Comparison of ENCODE assay signal across 10 cellular contexts in the genomic region with DNA sequence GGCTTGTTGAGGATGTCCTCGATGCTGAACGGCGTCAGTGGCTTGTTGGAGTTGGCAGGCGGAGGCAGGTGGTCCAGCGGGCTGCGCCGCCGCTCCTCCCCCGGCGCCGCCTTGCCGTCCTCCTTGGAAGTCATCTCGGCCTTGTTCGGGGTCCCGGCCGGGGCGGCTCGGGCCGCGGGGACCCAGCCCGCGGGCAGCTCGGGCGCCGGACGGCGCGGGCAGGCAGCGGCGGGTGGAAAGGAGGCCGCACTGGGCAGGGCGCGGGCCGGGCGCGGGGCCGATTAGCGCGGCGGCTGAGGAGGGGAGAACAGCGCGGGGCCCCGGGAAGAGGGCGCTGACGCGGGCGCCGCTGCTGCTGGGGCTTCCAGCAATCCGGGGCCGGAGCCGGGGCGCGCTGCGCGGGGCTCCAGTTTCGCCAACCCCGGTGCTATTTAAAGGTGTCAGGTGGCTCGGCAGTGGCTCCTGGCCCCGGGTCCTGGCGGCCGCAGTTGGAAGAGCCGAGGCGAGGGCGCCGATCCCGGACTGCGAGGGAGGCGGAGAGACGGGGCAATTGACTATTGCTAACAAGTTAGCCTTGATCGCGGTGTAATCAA. TPM values are rescaled to one million over a fixed set of nuclear protein-coding genes. Genes with fewer than 3 reads are reported as not detected.
A peak's percentile ranks its signal among the peaks of the same experiment; 100 is the strongest.
DNase-seq lines count a peak whose midpoint lies in the region; ATAC-seq, FAIRE-seq and TF ChIP-seq lines count a peak whose summit lies in the region.
"Had no signal": no experiment of that assay in that cellular context is flagged by ENCODE, and none has a peak within 500 bp of the region (broad histone marks: within the 10 kb centered on the region; RNA-seq: fewer than 3 reads in every experiment).

No MANE protein-coding gene starts in this region.

- ATAC-seq in natural killer cell treated with Interleukin-12 subunit alpha and Interleukin-12 subunit beta and Interleukin-15 and Interleukin-18, amount 100 ng/mL, for 72 hours: no peak
- no peak for ATAC-seq in natural killer cell
- no peak for ATAC-seq in activated B cell treated with CpG ODN at 0.5 μM for 24 hours (ENCODE audit: low read depth)
- ATAC-seq in memory B cell (ENCODE audit: low read depth): no peak

- CTCF ChIA-PET in activated B cell treated with CpG ODN at 0.5 μM for 24 hours (lab: Charles Lee): no interaction called here

- peaks cover 22 to 30% of the 10 kb centered on the region in 2 donors for H3K4me1 Mint-ChIP-seq in natural killer cell treated with Interleukin-12 subunit alpha and Interleukin-12 subunit beta and Interleukin-15 and Interleukin-18, amount 100 ng/mL, for 72 hours (ENCODE audit: low read depth in 2 of 2)
- peaks cover 17 to 33% of the 10 kb centered on the region in 2 donors for H3K4me1 Mint-ChIP-seq in natural killer cell
- peaks cover 39% of the 10 kb centered on the region for H3K4me1 Mint-ChIP-seq in activated B cell treated with CpG ODN at 0.5 μM for 24 hours
- peaks cover 19% of the 10 kb centered on the region for H3K4me1 Mint-ChIP-seq in memory B cell
- H3K4me1 Mint-ChIP-seq in endothelial cell (ENCODE audit: unreplicated experiment): peaks cover 31% of the 10 kb centered on the region

- no peak for FAIRE-seq in urothelium cell line (lab: Jason Lieb, UNC)

- DNase-seq in natural killer cell treated with Interleukin-12 subunit alpha and Interleukin-12 subunit beta and Interleukin-15 and Interleukin-18, amount 100 ng/mL, for 72 hours (ENCODE audit: low spot score): no peak
- DNase-seq in natural killer cell: no peak
- DNase-seq in activated B cell treated with CpG ODN at 0.5 μM for 24 hours: no peak
- DNase-seq in memory B cell (ENCODE audit: low spot score in 2 of 2): no peak
- peak; percentile 36 for DNase-seq in urothelium cell line (ENCODE audit: low spot score)
- no peak for DNase-seq in endothelial cell (ENCODE audit: low spot score)
- DNase-seq in stimulated activated CD4-positive, alpha-beta T cell treated with anti-CD3 and anti-CD28 coated beads, Interleukin-4, amount 100 ng/mL, for 4 hours: no peak
- DNase-seq in SKM-1 treated with dmso at 0.1 percent for 144 hours (lab: John Stamatoyannopoulos, UW; ENCODE audit: unreplicated experiment): no peak
- DNase-seq: esophagus squamous epithelium, mesenchymal stem cell had no signal

- peak overlapping the region; percentile 49 for H3K4me3 Mint-ChIP-seq in natural killer cell treated with Interleukin-12 subunit alpha and Interleukin-12 subunit beta and Interleukin-15 and Interleukin-18, amount 100 ng/mL, for 72 hours
- H3K4me3 Mint-ChIP-seq in natural killer cell: no peak overlapping the region
- peak overlapping the region; percentile 66 for H3K4me3 Mint-ChIP-seq in activated B cell treated with CpG ODN at 0.5 μM for 24 hours
- H3K4me3 Mint-ChIP-seq in memory B cell: peak overlapping the region; percentile 80
- no peak overlapping the region for H3K4me3 Mint-ChIP-seq in endothelial cell (ENCODE audit: unreplicated experiment)

- intact Hi-C loops in natural killer cell (cut with micrococcal nuclease): no loop called here
- intact Hi-C loops in activated B cell treated with CpG ODN at 0.5 μM for 24 hours (cut with micrococcal nuclease): loop anchor here (2.0 to 10.0 kb wide), 3 partner anchors 14 to 574 kb away; no protein-coding TSS in a partner anchor

- H3K36me3 Mint-ChIP-seq in natural killer cell treated with Interleukin-12 subunit alpha and Interleukin-12 subunit beta and Interleukin-15 and Interleukin-18, amount 100 ng/mL, for 72 hours: peaks cover 6% of the 10 kb centered on the region
- no peaks in the 10 kb centered on the region for H3K36me3 Mint-ChIP-seq in natural killer cell
- H3K36me3 Mint-ChIP-seq in activated B cell treated with CpG ODN at 0.5 μM for 24 hours (ENCODE audit: low read depth): no peaks in the 10 kb centered on the region
- peaks cover 5% of the 10 kb centered on the region for H3K36me3 Mint-ChIP-seq in memory B cell
- peaks cover 4% of the 10 kb centered on the region for H3K36me3 Mint-ChIP-seq in endothelial cell (ENCODE audit: low read depth, unreplicated experiment)

- POLR2A ChIA-PET in activated B cell treated with CpG ODN at 0.5 μM for 24 hours (lab: Charles Lee): no interaction called here

- H3K9me3 Mint-ChIP-seq in natural killer cell treated with Interleukin-12 subunit alpha and Interleukin-12 subunit beta and Interleukin-15 and Interleukin-18, amount 100 ng/mL, for 72 hours: no peaks in the 10 kb centered on the region
- no peaks in the 10 kb centered on the region for H3K9me3 Mint-ChIP-seq in natural killer cell
- H3K9me3 Mint-ChIP-seq in activated B cell treated with CpG ODN at 0.5 μM for 24 hours: no peaks in the 10 kb centered on the region
- H3K9me3 Mint-ChIP-seq in memory B cell: peaks cover 6% of the 10 kb centered on the region
- no peaks in the 10 kb centered on the region for H3K9me3 Mint-ChIP-seq in endothelial cell (ENCODE audit: unreplicated experiment)

- TF ChIP-seq CTCF in natural killer cell (IDR thresholded peaks at IDR 0.05) (no peak), activated B cell treated with CpG ODN at 0.5 μM for 24 hours (IDR thresholded peaks at IDR 0.05) (no peak), endothelial cell (IDR thresholded peaks at IDR 0.05; ENCODE audit: unreplicated experiment) (no peak)

- peaks cover 63 to 75% of the 10 kb centered on the region in 2 donors for H3K27me3 Mint-ChIP-seq in natural killer cell treated with Interleukin-12 subunit alpha and Interleukin-12 subunit beta and Interleukin-15 and Interleukin-18, amount 100 ng/mL, for 72 hours
- H3K27me3 Mint-ChIP-seq in natural killer cell (ENCODE audit: low read depth in 2 of 2) (peaks cover 71% of the 10 kb centered on the region in 2 donors), activated B cell treated with CpG ODN at 0.5 μM for 24 hours (peaks cover 62% of the 10 kb centered on the region), memory B cell (peaks cover 45% of the 10 kb centered on the region), endothelial cell (ENCODE audit: unreplicated experiment) (peaks cover 56% of the 10 kb centered on the region)

- no peak overlapping the region for H3K27ac Mint-ChIP-seq in natural killer cell treated with Interleukin-12 subunit alpha and Interleukin-12 subunit beta and Interleukin-15 and Interleukin-18, amount 100 ng/mL, for 72 hours
- H3K27ac Mint-ChIP-seq in natural killer cell (no peak overlapping the region), activated B cell treated with CpG ODN at 0.5 μM for 24 hours (no peak overlapping the region), memory B cell (peak overlapping the region; percentile 94), endothelial cell (ENCODE audit: unreplicated experiment) (no peak overlapping the region)

RNA-seq across cellular contexts. Expression of gene LBX1, which starts 0.5 kb away (rescaled TPM):
- not detected for total RNA-seq in natural killer cell treated with Interleukin-12 subunit alpha and Interleukin-12 subunit beta and Interleukin-15 and Interleukin-18, amount 100 ng/mL, for 72 hours
- total RNA-seq in natural killer cell: not detected
- total RNA-seq in activated B cell treated with CpG ODN at 0.5 μM for 24 hours: not detected in 2 replicates
- not detected for total RNA-seq in endothelial cell (ENCODE audit: unreplicated experiment)
- total RNA-seq: esophagus squamous epithelium had no signal

Comparison
In these comparisons a context has a peak if more than half of its experiments do, and no peak if none do; other contexts are left out.
1. H3K4me3 Mint-ChIP-seq: peak in natural killer cell treated with Interleukin-12 subunit alpha and Interleukin-12 subunit beta and Interleukin-15 and Interleukin-18, amount 100 ng/mL, for 72 hours (single experiment), activated B cell treated with CpG ODN at 0.5 μM for 24 hours (single experiment) and memory B cell (single experiment); none in natural killer cell (single experiment) and endothelial cell (single experiment).